In the genomic region with DNA sequence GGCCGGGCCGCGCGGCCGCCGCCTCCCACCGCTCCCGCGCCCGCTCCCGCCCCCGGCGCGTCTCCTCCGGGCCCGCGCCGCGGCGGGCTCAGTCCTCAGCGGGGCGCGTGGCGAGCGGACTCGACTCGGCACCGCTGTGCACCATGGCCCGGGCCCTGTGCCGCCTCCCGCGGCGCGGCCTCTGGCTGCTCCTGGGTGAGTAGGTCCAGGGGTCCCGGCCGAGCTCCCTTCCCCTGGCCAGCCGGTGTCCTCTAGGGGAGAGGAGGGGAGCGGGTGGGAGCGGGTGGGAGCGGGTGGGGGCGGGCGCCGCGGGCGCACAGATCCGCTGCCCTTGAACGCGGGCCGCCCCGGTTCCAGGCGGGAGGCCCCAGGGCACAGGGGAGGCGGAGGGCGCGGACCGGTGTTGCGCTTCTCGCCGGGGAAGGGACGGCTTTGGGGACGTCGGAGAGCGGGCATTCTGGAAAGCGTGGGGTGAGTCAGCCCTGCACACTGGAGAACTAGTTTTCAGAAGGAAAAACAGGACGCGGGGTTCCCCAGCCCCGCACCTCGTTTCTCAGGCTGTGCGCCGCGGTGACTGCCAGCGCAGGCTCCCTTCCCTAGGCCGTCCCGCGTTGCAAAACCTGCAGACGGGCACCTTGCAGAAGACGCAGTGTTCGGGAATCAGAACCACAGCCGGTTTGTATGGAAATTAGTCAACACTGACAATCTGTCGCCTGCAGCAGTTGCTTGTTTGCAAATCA, we compare ENCODE assay signal across 8 cellular contexts. TPM values are rescaled to one million over a fixed set of nuclear protein-coding genes. Genes with fewer than 3 reads are reported as not detected.
A peak's percentile ranks its signal among the peaks of the same experiment; 100 is the strongest.
DNase-seq lines count a peak whose midpoint lies in the region; ATAC-seq, FAIRE-seq and TF ChIP-seq lines count a peak whose summit lies in the region.

A gene (plus strand): TSS at position 91 of the 740 bp plus-strand sequence. CDS start 53 bp downstream, at position 144.

- no peak for TF ChIP-seq CTCF in mammary epithelial cell (conservative IDR thresholded peaks at IDR 0.05 in 1 of 2, IDR thresholded peaks at IDR 0.05 in 1 of 2; ENCODE audit: extremely low read depth in 1 of 2, insufficient read depth in 1 of 2, low read depth in 1 of 2, low read length in 2 of 2)
- TF ChIP-seq CTCF in kidney (IDR thresholded peaks at IDR 0.05; ENCODE audit: borderline replicate concordance, extremely low read depth, insufficient read depth) = no peak

- peak within 1 kb of the TSS; percentile 62 to 87 (median 72) for H3K4me3 Mint-ChIP-seq in CD4-positive, alpha-beta memory T cell
- peak within 1 kb of the TSS; percentile 63 for H3K4me3 Mint-ChIP-seq in stimulated activated memory B cell treated with anti-CD40 and anti-IgM and Interleukin-4, amounts not matched to agents 10 μg/mL and 1 μg/mL and 100 μg/mL, for 72 hours

- peak; percentile 22 for ATAC-seq in stimulated activated memory B cell treated with anti-CD40 and anti-IgM and Interleukin-4, amounts not matched to agents 10 μg/mL and 1 μg/mL and 100 μg/mL, for 72 hours
- no peak for ATAC-seq in GM21423 (IDR thresholded peaks at IDR 0.05; ENCODE audit: unreplicated experiment)
- ATAC-seq in HG03439 (IDR thresholded peaks at IDR 0.05; ENCODE audit: unreplicated experiment) = no peak
- ATAC-seq in GM18861 (IDR thresholded peaks at IDR 0.05; ENCODE audit: unreplicated experiment) = no peak

- H3K27me3 Mint-ChIP-seq in CD4-positive, alpha-beta memory T cell = peaks cover 18 to 21% of the 10 kb centered on the region in 2 donors
- peaks cover 55% of the 10 kb centered on the region for H3K27me3 Mint-ChIP-seq in stimulated activated memory B cell treated with anti-CD40 and anti-IgM and Interleukin-4, amounts not matched to agents 10 μg/mL and 1 μg/mL and 100 μg/mL, for 72 hours

- no peak within 1 kb of the TSS for H3K27ac ChIP-seq in CD4-positive, alpha-beta memory T cell (ENCODE audit: low read depth, low read length)
- H3K27ac ChIP-seq in mammary epithelial cell (ENCODE audit: insufficient read depth, low read depth, low read length) = no peak within 1 kb of the TSS
- H3K27ac ChIP-seq in kidney (ENCODE audit: low read depth in 2 of 2, low read length in 2 of 2) = peak within 1 kb of the TSS in 1 of 2 donors; percentile 22

- H3K4me2 ChIP-seq in mammary epithelial cell (ENCODE audit: insufficient read depth, low read depth, low read length) = peak within 1 kb of the TSS; percentile 65

- no peaks in the 10 kb centered on the region for H3K79me2 ChIP-seq in mammary epithelial cell (ENCODE audit: insufficient read depth, low read length)

- peaks cover 5 to 15% (median 6%) of the 10 kb centered on the region in 4 donors for H3K4me1 Mint-ChIP-seq in CD4-positive, alpha-beta memory T cell
- peaks cover 10% of the 10 kb centered on the region for H3K4me1 Mint-ChIP-seq in stimulated activated memory B cell treated with anti-CD40 and anti-IgM and Interleukin-4, amounts not matched to agents 10 μg/mL and 1 μg/mL and 100 μg/mL, for 72 hours

- no peaks in the 10 kb centered on the region for H3K36me3 Mint-ChIP-seq in CD4-positive, alpha-beta memory T cell
- no peaks in the 10 kb centered on the region for H3K36me3 Mint-ChIP-seq in stimulated activated memory B cell treated with anti-CD40 and anti-IgM and Interleukin-4, amounts not matched to agents 10 μg/mL and 1 μg/mL and 100 μg/mL, for 72 hours

- no peaks in the 10 kb centered on the region for H4K20me1 ChIP-seq in mammary epithelial cell (ENCODE audit: insufficient read depth, low read length)

- H3K27me3 ChIP-seq in CD4-positive, alpha-beta memory T cell (ENCODE audit: insufficient read depth, low read length) = peaks cover 7% of the 10 kb centered on the region
- no peaks in the 10 kb centered on the region for H3K27me3 ChIP-seq in mammary epithelial cell (ENCODE audit: insufficient read depth, low read length)

- H3K4me3 ChIP-seq in CD4-positive, alpha-beta memory T cell (ENCODE audit: low read length in 2 of 2) = no peak within 1 kb of the TSS
- H3K4me3 ChIP-seq in mammary epithelial cell (replicated peaks in 1 of 3; ENCODE audit: insufficient read depth in 1 of 3, low read depth in 2 of 3, low read length in 3 of 3) = peak within 1 kb of the TSS in 2 of 3 experiments; percentile 18 to 37
- H3K4me3 ChIP-seq in kidney (ENCODE audit: low read length in 2 of 2) = peak within 1 kb of the TSS; percentile 30 to 37

- FAIRE-seq in kidney (lab: Jason Lieb, UNC) = no peak

- H2AFZ ChIP-seq in mammary epithelial cell (ENCODE audit: low read depth, low read length) = peak within 1 kb of the TSS; percentile 50

- peak within 1 kb of the TSS in 1 of 7 donors; percentile 52 for H3K27ac Mint-ChIP-seq in CD4-positive, alpha-beta memory T cell
- peak within 1 kb of the TSS; percentile 61 for H3K27ac Mint-ChIP-seq in stimulated activated memory B cell treated with anti-CD40 and anti-IgM and Interleukin-4, amounts not matched to agents 10 μg/mL and 1 μg/mL and 100 μg/mL, for 72 hours

- H3K9me3 Mint-ChIP-seq in CD4-positive, alpha-beta memory T cell = no peaks in the 10 kb centered on the region
- H3K9me3 Mint-ChIP-seq in stimulated activated memory B cell treated with anti-CD40 and anti-IgM and Interleukin-4, amounts not matched to agents 10 μg/mL and 1 μg/mL and 100 μg/mL, for 72 hours = no peaks in the 10 kb centered on the region

- POLR2A ChIA-PET in CD4-positive, alpha-beta memory T cell (lab: Charles Lee; ENCODE audit: partially characterized antibody) = no interaction called here

- intact Hi-C loops in CD4-positive, alpha-beta memory T cell (cut with micrococcal nuclease) = loop anchor here (5.0 to 10.0 kb wide), 2 partner anchors 108 to 335 kb away; a partner anchor contains a TSS
- intact Hi-C loops in mammary epithelial cell (cut with micrococcal nuclease) = loop anchor here (2.0 to 5.0 kb wide), 2 partner anchors 63 to 173 kb away; no protein-coding TSS in a partner anchor
- intact Hi-C loops in kidney (cut with DNase I) = loop anchor here (10.0 kb wide), 1 partner anchor 405 kb away; no protein-coding TSS in a partner anchor

- no peaks in the 10 kb centered on the region for H3K9me3 ChIP-seq in CD4-positive, alpha-beta memory T cell (ENCODE audit: control insufficient read depth in 1 of 2, low read length in 2 of 2)
- H3K9me3 ChIP-seq in mammary epithelial cell (replicated peaks; ENCODE audit: insufficient read depth, low read length) = no peaks in the 10 kb centered on the region
- H3K9me3 ChIP-seq in kidney (ENCODE audit: control insufficient read depth in 1 of 2, low read length in 2 of 2) = no peaks in the 10 kb centered on the region

- dilution Hi-C loops in mammary epithelial cell (cut with HindIII; ENCODE audit: low sequenced_read_pairs) = loop anchor here (5.0 kb wide), 1 partner anchor 283 kb away; no protein-coding TSS in a partner anchor

- CTCF ChIA-PET in CD4-positive, alpha-beta memory T cell (lab: Charles Lee; ENCODE audit: partially characterized antibody) = no interaction called here
- CTCF ChIA-PET in mammary epithelial cell (lab: Charles Lee; ENCODE audit: low non-redundant PET) = no interaction called here

- H3K9ac ChIP-seq in mammary epithelial cell (ENCODE audit: insufficient read depth, low read length) (no peak within 1 kb of the TSS), kidney (ENCODE audit: low read length in 2 of 2) (peak within 1 kb of the TSS in 1 of 2 donors; percentile 51)

- H3K36me3 ChIP-seq in CD4-positive, alpha-beta memory T cell (ENCODE audit: insufficient read depth, low read length) = no peaks in the 10 kb centered on the region
- H3K36me3 ChIP-seq in mammary epithelial cell (ENCODE audit: insufficient read depth, low read length) = no peaks in the 10 kb centered on the region
- H3K36me3 ChIP-seq in kidney (ENCODE audit: control insufficient read depth in 1 of 2, insufficient read depth in 2 of 2, low read length in 2 of 2) = no peaks in the 10 kb centered on the region

- H3K4me1 ChIP-seq in CD4-positive, alpha-beta memory T cell (ENCODE audit: insufficient read depth, low read length) = peaks cover 14% of the 10 kb centered on the region
- H3K4me1 ChIP-seq in mammary epithelial cell (ENCODE audit: insufficient read depth, low read length) (peaks cover 13% of the 10 kb centered on the region), kidney (ENCODE audit: control insufficient read depth in 1 of 2, insufficient read depth in 1 of 2, low read depth in 1 of 2, low read length in 2 of 2) (peaks cover 0 to 2% of the 10 kb centered on the region in 2 donors)

- in situ Hi-C loops in mammary epithelial cell (cut with MboI; ENCODE audit: low sequenced_read_pairs in 2 of 2) = loop anchor here in 1 of 2 donors (10.0 to 25.0 kb wide), 2 partner anchors 205 to 403 kb away; a partner anchor contains a TSS

- BruUV-seq in mammary epithelial cell (replicated peaks; lab: Mats Ljungman, UMichigan) = no TSS peak

- WGBS in mammary epithelial cell (ENCODE audit: low coverage, missing lambda C conversion rate) = 48% methylated on average over 9 of the region's 79 CpGs

- peak in 2 of 5 donors; percentile 3 to 7 for DNase-seq in CD4-positive, alpha-beta memory T cell
- DNase-seq in NCI-H1694 (lab: John Stamatoyannopoulos, UW) (peak; percentile 43), mammary epithelial cell (no peak), kidney (peak; percentile 77)

RNA-seq across cellular contexts. Expression of the gene that starts here (rescaled TPM):
- total RNA-seq in CD4-positive, alpha-beta memory T cell = not detected
- polyA plus RNA-seq in CD4-positive, alpha-beta memory T cell = 10 to 100 TPM in 1 of 2 donors, 1 to 10 TPM in 1; 1.3 to 10.8 TPM
- total RNA-seq in mammary epithelial cell (1 to 10 TPM in 1 of 2 donors, not detected in 1; 3.7 TPM), kidney (8.8 TPM)
- polyA plus RNA-seq in mammary epithelial cell (2.6 TPM), kidney (ENCODE audit: insufficient read depth, low read depth, low replicate concordance) (17.3 TPM)
- not detected for polyA minus RNA-seq in mammary epithelial cell

Comparison
In these comparisons a context has a peak if more than half of its experiments do, and no peak if none do; other contexts are left out.
1. H3K4me3 ChIP-seq: peak in mammary epithelial cell (2 of 3) and kidney (2 of 2); none in CD4-positive, alpha-beta memory T cell (0 of 2).